Comparison of ENCODE assay signal across 19 cellular contexts in the genomic region with DNA sequence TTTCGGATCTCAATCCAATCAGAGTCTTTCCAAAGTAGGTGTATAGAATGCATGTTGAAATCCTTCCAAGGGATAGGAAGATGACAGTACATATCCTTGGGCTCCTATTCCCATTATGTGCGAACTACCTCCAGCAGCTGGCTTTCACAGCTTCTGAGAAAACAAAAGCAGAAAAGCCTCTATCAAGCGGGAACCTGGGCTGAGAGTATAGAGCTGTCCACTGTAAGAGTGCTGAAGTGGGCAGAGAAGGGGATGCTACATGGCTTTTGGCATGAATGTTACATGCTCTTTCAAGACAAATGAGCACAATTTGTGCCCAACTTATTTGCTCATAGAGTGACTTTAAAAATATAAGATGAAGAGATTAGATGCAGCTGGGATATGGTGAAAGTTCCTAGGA.
DNase-seq lines count a peak whose midpoint lies in the region; ATAC-seq and TF ChIP-seq lines count a peak whose summit lies in the region.
"Had no signal": no experiment of that assay in that cellular context is flagged by ENCODE, and none has a peak within 500 bp of the region (broad histone marks: within the 10 kb centered on the region; RNA-seq: fewer than 3 reads in every experiment).

No MANE protein-coding gene starts in this region.

- POLR2A ChIA-PET in WTC11 (lab: Charles Lee) = no interaction called here

- no peaks in the 10 kb centered on the region for H3K4me1 ChIP-seq in GM23338 (ENCODE audit: insufficient read depth)
- H3K4me1 ChIP-seq in liver (ENCODE audit: control insufficient read depth in 4 of 4, insufficient read depth in 4 of 4, low read length in 3 of 4) = no peaks in the 10 kb centered on the region

- H3K9me3 Mint-ChIP-seq in GM23338 = no peaks in the 10 kb centered on the region
- no peaks in the 10 kb centered on the region for H3K9me3 Mint-ChIP-seq in WTC11

- no peak overlapping the region for H3K9ac ChIP-seq in liver (ENCODE audit: low read depth in 1 of 2, low read length in 2 of 2)

- H3K4me3 Mint-ChIP-seq in GM23338 (no peak overlapping the region), WTC11 (no peak overlapping the region)
- H3K4me3 Mint-ChIP-seq: CD8-positive, alpha-beta T cell; stimulated activated memory B cell treated with anti-CD40 and anti-IgM and Interleukin-4, amounts not matched to agents 10 μg/mL and 1 μg/mL and 100 μg/mL, for 72 hours had no signal

- no peaks in the 10 kb centered on the region for H3K79me2 ChIP-seq in GM23338 (replicated peaks; ENCODE audit: insufficient read depth)

- no peaks in the 10 kb centered on the region for H3F3A ChIP-seq in GM23338 (replicated peaks; ENCODE audit: low read depth)

- TF ChIP-seq CTCF in GM23338 (conservative IDR thresholded peaks at IDR 0.05; ENCODE audit: low read depth in 2 of 2) = no peak
- TF ChIP-seq CTCF in WTC11 (IDR thresholded peaks at IDR 0.05) = no peak
- no peak for TF ChIP-seq CTCF in liver (IDR thresholded peaks at IDR 0.05; ENCODE audit: low read depth, low read length, missing input control)

- H4K20me1 ChIP-seq in GM23338 (replicated peaks; ENCODE audit: insufficient read depth) = no peaks in the 10 kb centered on the region

- DNase-seq in GM23338 (ENCODE audit: low spot score) (peak; percentile 66), M059J (ENCODE audit: low read depth) (peak; percentile 3), WTC11 (ENCODE audit: low spot score) (peak; percentile 18), activated gamma-delta T cell (lab: John Stamatoyannopoulos, UW) (no peak), HCEC 1CT (no peak)
- DNase-seq: activated CD4-positive, alpha-beta T cell treated with anti-CD3 and anti-CD28 coated beads, Interleukin-2, amount 50 U/mL, for 4 hours; amygdala; CD8-positive, alpha-beta T cell; DND-41; left ventricle myocardium superior; NCI-H2081; NCI-H446; right cardiac atrium had no signal

- H3K36me3 Mint-ChIP-seq in GM23338 (ENCODE audit: low read depth) (no peaks in the 10 kb centered on the region), WTC11 (no peaks in the 10 kb centered on the region)
- H3K36me3 Mint-ChIP-seq: CD8-positive, alpha-beta T cell; stimulated activated memory B cell treated with anti-CD40 and anti-IgM and Interleukin-4, amounts not matched to agents 10 μg/mL and 1 μg/mL and 100 μg/mL, for 72 hours had no signal

- H3K27ac ChIP-seq in GM23338 (ENCODE audit: low read depth) (no peak overlapping the region), liver (ENCODE audit: low read depth in 1 of 2, low read length in 2 of 2) (no peak overlapping the region)
- H3K27ac ChIP-seq: VCaP had no signal

- no peaks in the 10 kb centered on the region for H3K9me3 ChIP-seq in liver (ENCODE audit: control insufficient read depth in 4 of 4, low read length in 3 of 4)

- H3K4me2 ChIP-seq in GM23338 = no peak overlapping the region

- H3K4me1 Mint-ChIP-seq in GM23338 (peaks cover 3% of the 10 kb centered on the region; the same call in 1 of the 3 replicates), WTC11 (no peaks in the 10 kb centered on the region)
- H3K4me1 Mint-ChIP-seq: stimulated activated memory B cell treated with anti-CD40 and anti-IgM and Interleukin-4, amounts not matched to agents 10 μg/mL and 1 μg/mL and 100 μg/mL, for 72 hours had no signal

- H3K9me2 ChIP-seq in GM23338 (ENCODE audit: insufficient read depth) = no peaks in the 10 kb centered on the region

- H3K27ac Mint-ChIP-seq in GM23338 (no peak overlapping the region), WTC11 (no peak overlapping the region)
- H3K27ac Mint-ChIP-seq: CD8-positive, alpha-beta T cell; stimulated activated memory B cell treated with anti-CD40 and anti-IgM and Interleukin-4, amounts not matched to agents 10 μg/mL and 1 μg/mL and 100 μg/mL, for 72 hours had no signal

- 37% methylated on average over 3 of the region's 3 CpGs for WGBS in liver

- no peak for TF ChIP-seq RAD21 in liver (IDR thresholded peaks at IDR 0.05)

- H3K27me3 Mint-ChIP-seq in GM23338 (ENCODE audit: insufficient read depth, low read depth, poor library complexity) (no peaks in the 10 kb centered on the region), WTC11 (ENCODE audit: low read depth) (peaks cover 3% of the 10 kb centered on the region; the same call in 1 of the 2 replicates)
- H3K27me3 Mint-ChIP-seq: stimulated activated memory B cell treated with anti-CD40 and anti-IgM and Interleukin-4, amounts not matched to agents 10 μg/mL and 1 μg/mL and 100 μg/mL, for 72 hours had no signal

- CTCF ChIA-PET in WTC11 (lab: Charles Lee) = interaction anchor here (0.5 kb wide), 1 partner anchor 453 kb away, joined by 3 read pairs; no protein-coding TSS in a partner anchor

- H3K4me3 ChIP-seq in GM23338 (no peak overlapping the region), liver (ENCODE audit: low read depth in 1 of 3, low read length in 3 of 3) (no peak overlapping the region)

- H3K27me3 ChIP-seq in GM23338 (ENCODE audit: insufficient read depth) (no peaks in the 10 kb centered on the region), liver (ENCODE audit: control insufficient read depth in 4 of 4, insufficient read depth in 4 of 4, low read length in 3 of 4) (peaks cover 0 to 3% (median 0%) of the 10 kb centered on the region in 4 donors)

- ATAC-seq in GM23338 (peak; percentile 71), WTC11 (peak; percentile 50), HG02623 (IDR thresholded peaks at IDR 0.05; ENCODE audit: unreplicated experiment) (no peak), HG03280 (IDR thresholded peaks at IDR 0.05; ENCODE audit: unreplicated experiment) (no peak)
- ATAC-seq: CD8-positive, alpha-beta T cell; left ventricle myocardium superior; right cardiac atrium; Right ventricle myocardium inferior; stimulated activated memory B cell treated with anti-CD40 and anti-IgM and Interleukin-4, amounts not matched to agents 10 μg/mL and 1 μg/mL and 100 μg/mL, for 72 hours had no signal

- no peak overlapping the region for H2AFZ ChIP-seq in GM23338

- no peaks in the 10 kb centered on the region for H3K36me3 ChIP-seq in GM23338 (ENCODE audit: insufficient read depth)
- no peaks in the 10 kb centered on the region for H3K36me3 ChIP-seq in liver (ENCODE audit: control insufficient read depth in 4 of 4, insufficient read depth in 3 of 4, low read depth in 1 of 4, low read length in 3 of 4)

TF ChIP-seq in GM23338, 12 proteins besides CTCF, POLR2A, EP300 and RAD21 (continues in another document):
- no peak for TF ChIP-seq STAT1 (IDR thresholded peaks at IDR 0.05; ENCODE audit: unreplicated experiment)

TF ChIP-seq in WTC11, 78 proteins besides CTCF, POLR2A, EP300 and RAD21 (continues in another document):
- no peak for TF ChIP-seq OVOL2 (CRISPR knock-in tag; IDR thresholded peaks at IDR 0.05; ENCODE audit: borderline replicate concordance)
- peak; percentile 27; the same call in 1 of the 2 replicates for TF ChIP-seq SMAD3 (CRISPR knock-in tag; IDR thresholded peaks at IDR 0.05; ENCODE audit: borderline replicate concordance)
- TF ChIP-seq, protein P1, sequence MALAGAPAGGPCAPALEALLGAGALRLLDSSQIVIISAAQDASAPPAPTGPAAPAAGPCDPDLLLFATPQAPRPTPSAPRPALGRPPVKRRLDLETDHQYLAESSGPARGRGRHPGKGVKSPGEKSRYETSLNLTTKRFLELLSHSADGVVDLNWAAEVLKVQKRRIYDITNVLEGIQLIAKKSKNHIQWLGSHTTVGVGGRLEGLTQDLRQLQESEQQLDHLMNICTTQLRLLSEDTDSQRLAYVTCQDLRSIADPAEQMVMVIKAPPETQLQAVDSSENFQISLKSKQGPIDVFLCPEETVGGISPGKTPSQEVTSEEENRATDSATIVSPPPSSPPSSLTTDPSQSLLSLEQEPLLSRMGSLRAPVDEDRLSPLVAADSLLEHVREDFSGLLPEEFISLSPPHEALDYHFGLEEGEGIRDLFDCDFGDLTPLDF (CRISPR knock-in tag; IDR thresholded peaks at IDR 0.05) = 0 out of 2 replicates have a peak, but pooled peaks have one; percentile 58

TF ChIP-seq in liver, 16 proteins besides CTCF, POLR2A, EP300 and RAD21 (continues in another document):
- TF ChIP-seq YY1 (IDR thresholded peaks at IDR 0.05) = no peak
- no peak for TF ChIP-seq HNF4A (conservative IDR thresholded peaks at IDR 0.05)
- TF ChIP-seq TAF1 (conservative IDR thresholded peaks at IDR 0.05) = no peak
- TF ChIP-seq, protein P2, sequence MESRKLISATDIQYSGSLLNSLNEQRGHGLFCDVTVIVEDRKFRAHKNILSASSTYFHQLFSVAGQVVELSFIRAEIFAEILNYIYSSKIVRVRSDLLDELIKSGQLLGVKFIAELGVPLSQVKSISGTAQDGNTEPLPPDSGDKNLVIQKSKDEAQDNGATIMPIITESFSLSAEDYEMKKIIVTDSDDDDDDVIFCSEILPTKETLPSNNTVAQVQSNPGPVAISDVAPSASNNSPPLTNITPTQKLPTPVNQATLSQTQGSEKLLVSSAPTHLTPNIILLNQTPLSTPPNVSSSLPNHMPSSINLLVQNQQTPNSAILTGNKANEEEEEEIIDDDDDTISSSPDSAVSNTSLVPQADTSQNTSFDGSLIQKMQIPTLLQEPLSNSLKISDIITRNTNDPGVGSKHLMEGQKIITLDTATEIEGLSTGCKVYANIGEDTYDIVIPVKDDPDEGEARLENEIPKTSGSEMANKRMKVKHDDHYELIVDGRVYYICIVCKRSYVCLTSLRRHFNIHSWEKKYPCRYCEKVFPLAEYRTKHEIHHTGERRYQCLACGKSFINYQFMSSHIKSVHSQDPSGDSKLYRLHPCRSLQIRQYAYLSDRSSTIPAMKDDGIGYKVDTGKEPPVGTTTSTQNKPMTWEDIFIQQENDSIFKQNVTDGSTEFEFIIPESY (IDR thresholded peaks at IDR 0.05) = no peak

Comparison
In these comparisons a context has a peak if more than half of its experiments do, and no peak if none do; other contexts are left out.
1. ATAC-seq: peak in GM23338 (single experiment) and WTC11 (single experiment); none in HG02623 (single experiment) and HG03280 (single experiment).
2. DNase-seq: peak in GM23338 (single experiment), M059J (single experiment) and WTC11 (single experiment); none in activated gamma-delta T cell (single experiment) and HCEC 1CT (single experiment).